ENCODE assay signal across 16 cellular contexts in the genomic region with DNA sequence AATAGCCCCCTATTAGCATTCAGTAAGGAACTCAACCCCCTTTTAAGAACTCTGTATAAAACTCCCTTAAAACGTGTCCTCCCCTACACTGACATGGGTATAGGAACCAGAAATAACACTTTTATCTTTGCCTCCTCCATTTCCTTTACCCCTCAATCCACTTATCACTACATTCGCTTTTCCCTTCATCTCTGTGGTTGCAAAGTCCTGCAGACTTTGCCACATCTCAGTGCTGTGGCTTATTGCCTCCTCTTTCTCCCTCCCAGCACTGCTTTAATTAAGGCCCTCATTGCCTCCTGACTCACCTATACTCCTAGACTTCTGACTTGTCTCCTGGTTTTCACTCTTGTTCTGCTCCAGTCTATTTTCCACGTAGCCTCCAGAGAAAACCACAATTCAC.
"Had no signal": no experiment of that assay in that cellular context is flagged by ENCODE, and none has a peak within 500 bp of the region (broad histone marks: within the 10 kb centered on the region; RNA-seq: fewer than 3 reads in every experiment).

No MANE protein-coding gene starts in this region.

- H3K36me3 Mint-ChIP-seq: immature natural killer cell, T-cell had no signal

- DNase-seq: activated CD4-positive, alpha-beta memory T cell treated with anti-CD3 and anti-CD28 coated beads, Interleukin-2, amount 10 ng/mL, durations not matched to agents 7 days and 5 days; activated CD4-positive, alpha-beta T cell treated with anti-CD3 and anti-CD28 coated beads for 4 hours; activated gamma-delta T cell; activated T-cell treated with anti-CD3 and anti-CD28 coated beads, Interleukin-2, amount 50 U/mL, for 4 hours; amniotic stem cell; brain microvascular endothelial cell; effector CD4-positive, alpha-beta T cell; heart left ventricle; immature natural killer cell; right lobe of liver; stimulated activated CD4-positive, alpha-beta T cell treated with anti-CD3 and anti-CD28 coated beads, Interleukin-2, amount 100 ng/mL, for 24 hours; T-cell; T-helper 9 cell had no signal

- H3K4me1 Mint-ChIP-seq: activated CD4-positive, alpha-beta memory T cell treated with anti-CD3 and anti-CD28 coated beads, Interleukin-2, amount 10 ng/mL, durations not matched to agents 7 days and 5 days; central memory CD8-positive, alpha-beta T cell; immature natural killer cell had no signal

- H3K4me3 Mint-ChIP-seq: activated CD4-positive, alpha-beta memory T cell treated with anti-CD3 and anti-CD28 coated beads, Interleukin-2, amount 10 ng/mL, durations not matched to agents 7 days and 5 days; activated naive CD8-positive, alpha-beta T cell; activated T-cell treated with anti-CD3 and anti-CD28 coated beads, Interleukin-2, amount 50 U/mL, for 4 hours; central memory CD8-positive, alpha-beta T cell; immature natural killer cell; T-cell; WTC11 had no signal

- H3K9me3 Mint-ChIP-seq: activated CD4-positive, alpha-beta memory T cell treated with anti-CD3 and anti-CD28 coated beads, Interleukin-2, amount 10 ng/mL, durations not matched to agents 7 days and 5 days; activated T-cell treated with anti-CD3 and anti-CD28 coated beads, Interleukin-2, amount 50 U/mL, for 4 hours; central memory CD8-positive, alpha-beta T cell; immature natural killer cell; T-cell had no signal

- H3K27ac Mint-ChIP-seq: activated CD4-positive, alpha-beta memory T cell treated with anti-CD3 and anti-CD28 coated beads, Interleukin-2, amount 10 ng/mL, durations not matched to agents 7 days and 5 days; activated naive CD8-positive, alpha-beta T cell; immature natural killer cell; T-cell; WTC11 had no signal
